25 cellular contexts compared by ENCODE assay signal in genomic region chr9:81635526-81636279, GRCh38. TPM values are rescaled to one million over a fixed set of nuclear protein-coding genes. Genes with fewer than 3 reads are reported as not detected.
A peak's percentile ranks its signal among the peaks of the same experiment; 100 is the strongest.
DNase-seq lines count a peak whose midpoint lies in the region; ATAC-seq and TF ChIP-seq lines count a peak whose summit lies in the region.
"Had no signal": no experiment of that assay in that cellular context is flagged by ENCODE, and none has a peak within 500 bp of the region (broad histone marks: within the 10 kb centered on the region; RNA-seq: fewer than 3 reads in every experiment).

No MANE protein-coding gene starts in this region.

- no peak for TF ChIP-seq CTCF in AG10803 (conservative IDR thresholded peaks at IDR 0.05; ENCODE audit: low read length)
- TF ChIP-seq CTCF in fibroblast of lung (conservative IDR thresholded peaks at IDR 0.05 in 1 of 2, IDR thresholded peaks at IDR 0.05 in 1 of 2; ENCODE audit: low read depth in 1 of 2, low read length in 2 of 2), result no peak
- TF ChIP-seq CTCF in neural cell (IDR thresholded peaks at IDR 0.05; ENCODE audit: poor library complexity, severe bottlenecking), result no peak
- TF ChIP-seq CTCF in psoas muscle (IDR thresholded peaks at IDR 0.05), result no peak

- no peak for TF ChIP-seq RAD21 in neural cell (conservative IDR thresholded peaks at IDR 0.05)

- WGBS in psoas muscle, 3 donors, result 93 to 97% (median 95%) methylated on average over 1 of the region's 1 CpG

- DNase-seq in AG10803 (ENCODE audit: low read depth), result peak; percentile 80
- DNase-seq in fibroblast of lung (ENCODE audit: low read depth in 2 of 2), result peak in 1 of 2 donors; percentile 58
- DNase-seq in psoas muscle, result no peak
- DNase-seq: activated CD4-positive, alpha-beta T cell treated with anti-CD3 and anti-CD28 coated beads, Interleukin-2, amount 50 U/mL, for 4 hours; activated naive CD4-positive, alpha-beta T cell; activated T-cell treated with anti-CD3 and anti-CD28 coated beads for 4 hours; anterior cingulate cortex; cerebellar nuclear complex; effector memory CD8-positive, alpha-beta T cell; foreskin melanocyte; left cardiac atrium; NCI-H187 treated with DMSO at 0.1 percent for 48 hours; NCI-H2227 treated with DMSO at 0.1 percent for 48 hours; PC-3; stimulated activated CD4-positive, alpha-beta T cell treated with anti-CD3 and anti-CD28 coated beads, Interleukin-12 subunit alpha, Interleukin-12 subunit beta, amount 100 ng/mL, for 4 hours; T-helper 2 cell had no signal

- H2AFZ ChIP-seq in fibroblast of lung (ENCODE audit: low read length) (no peak overlapping the region), neural cell (ENCODE audit: low read depth, low read length) (no peak overlapping the region)

- H3K4me1 ChIP-seq in HUES48 (ENCODE audit: control insufficient read depth, insufficient read depth, low read length), result peaks cover 13% of the 10 kb centered on the region
- peaks cover 32% of the 10 kb centered on the region for H3K4me1 ChIP-seq in fibroblast of lung (ENCODE audit: control insufficient read depth, extremely low read depth, insufficient read depth, low read length)
- H3K4me1 ChIP-seq in psoas muscle, result peaks cover 2% of the 10 kb centered on the region
- H3K4me1 ChIP-seq: vagina had no signal

- H3K4me2 ChIP-seq in fibroblast of lung (ENCODE audit: extremely low read depth, insufficient read depth, low read length), result peak overlapping the region; percentile 54
- H3K4me2 ChIP-seq in neural cell (ENCODE audit: low read length), result no peak overlapping the region
- H3K4me2 ChIP-seq: BLaER1 treated with 17β-estradiol and CSF1 and Interleukin-3, amounts not matched to agents 10 nM and 100 nM had no signal

- no peaks in the 10 kb centered on the region for H3K27me3 ChIP-seq in HUES48 (ENCODE audit: control insufficient read depth, insufficient read depth, low read length)
- H3K27me3 ChIP-seq in fibroblast of lung (ENCODE audit: control insufficient read depth, insufficient read depth, low read length), result no peaks in the 10 kb centered on the region
- H3K27me3 ChIP-seq in neural cell (ENCODE audit: insufficient read depth, low read depth, low read length), result no peaks in the 10 kb centered on the region
- no peaks in the 10 kb centered on the region for H3K27me3 ChIP-seq in psoas muscle (ENCODE audit: insufficient read depth in 3 of 3, low read length in 2 of 3)
- H3K27me3 ChIP-seq: BLaER1 treated with 17β-estradiol and CSF1 and Interleukin-3, amounts not matched to agents 10 nM and 100 nM; vagina had no signal

- no peak overlapping the region for H3K4me3 ChIP-seq in AG10803 (ENCODE audit: low read length)
- H3K4me3 ChIP-seq in HUES48 (ENCODE audit: low read depth, low read length), result no peak overlapping the region
- no peak overlapping the region for H3K4me3 ChIP-seq in fibroblast of lung (replicated peaks in 1 of 4; ENCODE audit: control extremely low read depth in 1 of 4, insufficient read depth in 1 of 4, low read depth in 3 of 4, low read length in 4 of 4)
- no peak overlapping the region for H3K4me3 ChIP-seq in neural cell (ENCODE audit: low read length)
- no peak overlapping the region for H3K4me3 ChIP-seq in psoas muscle
- H3K4me3 ChIP-seq: BLaER1 treated with 17β-estradiol and CSF1 and Interleukin-3, amounts not matched to agents 10 nM and 100 nM; K562; vagina had no signal

- H4K20me1 ChIP-seq in fibroblast of lung (ENCODE audit: control insufficient read depth, extremely low read depth, insufficient read depth, low read length), result no peaks in the 10 kb centered on the region
- H4K20me1 ChIP-seq in neural cell (ENCODE audit: insufficient read depth), result no peaks in the 10 kb centered on the region

- no peaks in the 10 kb centered on the region for H3K9me2 ChIP-seq in neural cell (ENCODE audit: insufficient read depth, low read length)

- H3K36me3 ChIP-seq in HUES48 (ENCODE audit: control insufficient read depth, insufficient read depth, low read length), result peaks cover 55% of the 10 kb centered on the region
- no peaks in the 10 kb centered on the region for H3K36me3 ChIP-seq in fibroblast of lung (ENCODE audit: control insufficient read depth, insufficient read depth, low read length)
- peaks cover 6% of the 10 kb centered on the region for H3K36me3 ChIP-seq in neural cell (ENCODE audit: insufficient read depth, low read length)
- H3K36me3 ChIP-seq in psoas muscle (ENCODE audit: insufficient read depth in 1 of 2, low read depth in 1 of 2), result peaks cover 0 to 23% of the 10 kb centered on the region in 2 donors

- H3K79me2 ChIP-seq in fibroblast of lung (ENCODE audit: control insufficient read depth, insufficient read depth, low read length) (no peaks in the 10 kb centered on the region), neural cell (replicated peaks; ENCODE audit: insufficient read depth, low read length) (peaks cover 30% of the 10 kb centered on the region)

- TF ChIP-seq EP300 in neural cell (conservative IDR thresholded peaks at IDR 0.05; ENCODE audit: poor library complexity, severe bottlenecking), result peak; percentile 13

- intact Hi-C loops in psoas muscle (cut with DNase I), result no loop called here

- H3K27ac ChIP-seq in HUES48 (ENCODE audit: low read depth, low read length) (peak overlapping the region; percentile 35), fibroblast of lung (ENCODE audit: insufficient read depth, low read length) (peak overlapping the region; percentile 79), neural cell (ENCODE audit: low read length) (no peak overlapping the region), psoas muscle (no peak overlapping the region)
- H3K27ac ChIP-seq: BLaER1 treated with 17β-estradiol and CSF1 and Interleukin-3, amounts not matched to agents 10 nM and 100 nM; vagina; VCaP had no signal

- H3K9me3 ChIP-seq in HUES48 (ENCODE audit: control insufficient read depth, insufficient read depth, low read length) (no peaks in the 10 kb centered on the region), fibroblast of lung (ENCODE audit: control insufficient read depth, insufficient read depth, low read depth, low read length) (no peaks in the 10 kb centered on the region), neural cell (ENCODE audit: low read length) (no peaks in the 10 kb centered on the region), psoas muscle (no peaks in the 10 kb centered on the region)
- H3K9me3 ChIP-seq: BLaER1 treated with 17β-estradiol and CSF1 and Interleukin-3, amounts not matched to agents 10 nM and 100 nM; vagina had no signal

- H3K9ac ChIP-seq in HUES48 (ENCODE audit: low read depth, low read length), result no peak overlapping the region
- H3K9ac ChIP-seq in fibroblast of lung (ENCODE audit: insufficient read depth, low read length), result no peak overlapping the region
- no peak overlapping the region for H3K9ac ChIP-seq in neural cell (ENCODE audit: low read length)
- H3K9ac ChIP-seq: BLaER1 treated with 17β-estradiol and CSF1 and Interleukin-3, amounts not matched to agents 10 nM and 100 nM had no signal

- no peaks in the 10 kb centered on the region for H3F3A ChIP-seq in neural cell (ENCODE audit: insufficient read depth, low read length, poor library complexity, severe bottlenecking)

- no peak for ATAC-seq in GM18870 (IDR thresholded peaks at IDR 0.05; ENCODE audit: unreplicated experiment)
- ATAC-seq in psoas muscle, result no peak
- ATAC-seq in HG03139 (IDR thresholded peaks at IDR 0.05; ENCODE audit: unreplicated experiment), result no peak
- ATAC-seq in HG03469 (IDR thresholded peaks at IDR 0.05; ENCODE audit: unreplicated experiment), result no peak
- ATAC-seq: effector memory CD8-positive, alpha-beta T cell; K562; left cardiac atrium; PC-3 had no signal

TF ChIP-seq in neural cell, 6 proteins besides CTCF, POLR2A, EP300 and RAD21:
- no peak for TF ChIP-seq MXI1 (conservative IDR thresholded peaks at IDR 0.05; ENCODE audit: poor library complexity, severe bottlenecking)
- no peak for TF ChIP-seq EZH2 (IDR thresholded peaks at IDR 0.05; ENCODE audit: borderline replicate concordance, insufficient read depth, low read length, poor library complexity, severe bottlenecking)
- TF ChIP-seq SMC3 (conservative IDR thresholded peaks at IDR 0.05; ENCODE audit: poor library complexity), result no peak
- no peak for TF ChIP-seq TAF1 (IDR thresholded peaks at IDR 0.05; ENCODE audit: low read depth)
- TF ChIP-seq, protein P1, sequence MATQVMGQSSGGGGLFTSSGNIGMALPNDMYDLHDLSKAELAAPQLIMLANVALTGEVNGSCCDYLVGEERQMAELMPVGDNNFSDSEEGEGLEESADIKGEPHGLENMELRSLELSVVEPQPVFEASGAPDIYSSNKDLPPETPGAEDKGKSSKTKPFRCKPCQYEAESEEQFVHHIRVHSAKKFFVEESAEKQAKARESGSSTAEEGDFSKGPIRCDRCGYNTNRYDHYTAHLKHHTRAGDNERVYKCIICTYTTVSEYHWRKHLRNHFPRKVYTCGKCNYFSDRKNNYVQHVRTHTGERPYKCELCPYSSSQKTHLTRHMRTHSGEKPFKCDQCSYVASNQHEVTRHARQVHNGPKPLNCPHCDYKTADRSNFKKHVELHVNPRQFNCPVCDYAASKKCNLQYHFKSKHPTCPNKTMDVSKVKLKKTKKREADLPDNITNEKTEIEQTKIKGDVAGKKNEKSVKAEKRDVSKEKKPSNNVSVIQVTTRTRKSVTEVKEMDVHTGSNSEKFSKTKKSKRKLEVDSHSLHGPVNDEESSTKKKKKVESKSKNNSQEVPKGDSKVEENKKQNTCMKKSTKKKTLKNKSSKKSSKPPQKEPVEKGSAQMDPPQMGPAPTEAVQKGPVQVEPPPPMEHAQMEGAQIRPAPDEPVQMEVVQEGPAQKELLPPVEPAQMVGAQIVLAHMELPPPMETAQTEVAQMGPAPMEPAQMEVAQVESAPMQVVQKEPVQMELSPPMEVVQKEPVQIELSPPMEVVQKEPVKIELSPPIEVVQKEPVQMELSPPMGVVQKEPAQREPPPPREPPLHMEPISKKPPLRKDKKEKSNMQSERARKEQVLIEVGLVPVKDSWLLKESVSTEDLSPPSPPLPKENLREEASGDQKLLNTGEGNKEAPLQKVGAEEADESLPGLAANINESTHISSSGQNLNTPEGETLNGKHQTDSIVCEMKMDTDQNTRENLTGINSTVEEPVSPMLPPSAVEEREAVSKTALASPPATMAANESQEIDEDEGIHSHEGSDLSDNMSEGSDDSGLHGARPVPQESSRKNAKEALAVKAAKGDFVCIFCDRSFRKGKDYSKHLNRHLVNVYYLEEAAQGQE (IDR thresholded peaks at IDR 0.05; ENCODE audit: borderline replicate concordance), result no peak
- no peak for TF ChIP-seq POLR2AphosphoS5 (IDR thresholded peaks at IDR 0.05)

RNA-seq across cellular contexts. Expression of gene TLE1, which starts 53.6 kb away (rescaled TPM):
- total RNA-seq in fibroblast of lung (25.9 and 29.7 TPM in 2 replicates), psoas muscle (10 to 100 TPM; 14.6 to 40.9 (median 35.7) TPM)
- polyA plus RNA-seq in fibroblast of lung (29.3 and 35.6 TPM in 2 replicates), neural cell (93.0 and 93.6 TPM in 2 replicates), psoas muscle (10 to 100 TPM; 16.0 to 46.7 (median 31.1) TPM)
- polyA plus RNA-seq in fibroblast of lung (2012), result 21.6 and 26.3 TPM in 2 replicates
- polyA minus RNA-seq in fibroblast of lung (ENCODE audit: low replicate concordance) (27.7 and 29.8 TPM in 2 replicates), neural cell (102 and 105 TPM in 2 replicates)
- polyA plus RNA-seq: K562 had no signal

Comparison
In these comparisons a context has a peak if more than half of its experiments do, and no peak if none do; other contexts are left out.
1. H3K27ac ChIP-seq: peak in HUES48 (single experiment) and fibroblast of lung (single experiment); none in neural cell (single experiment) and psoas muscle (single experiment).